In the genomic region with DNA sequence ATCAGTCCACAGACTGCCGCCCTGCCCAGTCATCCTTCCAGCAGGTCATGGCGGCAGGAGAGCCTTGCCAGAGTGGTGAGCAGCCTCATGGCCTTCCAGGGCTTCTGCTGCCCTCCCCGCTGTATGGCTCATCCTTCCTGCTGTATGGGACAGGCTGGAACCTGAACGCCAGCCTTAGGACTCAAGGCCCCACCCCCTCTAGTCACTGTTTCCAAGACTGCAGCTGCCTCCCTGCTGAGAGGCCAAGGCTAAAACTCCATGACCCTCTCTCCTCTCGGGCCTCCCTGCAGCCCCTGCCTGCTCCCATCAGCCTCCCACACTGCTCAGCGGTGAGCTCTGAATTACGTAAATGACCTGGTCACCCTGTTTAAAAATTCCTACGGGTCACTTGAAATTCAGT, we compare ENCODE assay signal across 20 cellular contexts.
DNase-seq lines count a peak whose midpoint lies in the region; FAIRE-seq and TF ChIP-seq lines count a peak whose summit lies in the region.
"Had no signal": no experiment of that assay in that cellular context is flagged by ENCODE, and none has a peak within 500 bp of the region (broad histone marks: within the 10 kb centered on the region; RNA-seq: fewer than 3 reads in every experiment).

No MANE protein-coding gene starts in this region.

- no peak overlapping the region for H2AFZ ChIP-seq in H1 (ENCODE audit: low read length)
- peak overlapping the region; percentile 49 for H2AFZ ChIP-seq in keratinocyte (ENCODE audit: control insufficient read depth, low read length)

- H3K23ac ChIP-seq in H1 (ENCODE audit: insufficient read length): no peak overlapping the region

- no peaks in the 10 kb centered on the region for H3K36me3 ChIP-seq in breast epithelium
- no peaks in the 10 kb centered on the region for H3K36me3 ChIP-seq in H1 (ENCODE audit: control insufficient read depth in 2 of 4, insufficient read depth in 4 of 4, low read length in 3 of 4)
- H3K36me3 ChIP-seq in keratinocyte (ENCODE audit: control insufficient read depth in 2 of 2, extremely low read depth in 1 of 2, insufficient read depth in 2 of 2, low read length in 2 of 2): no peaks in the 10 kb centered on the region
- H3K36me3 ChIP-seq in BE2C: no peaks in the 10 kb centered on the region

- dilution Hi-C loops in keratinocyte (cut with MboI; ENCODE audit: extremely low pct_ligation_motif_present, low sequenced_read_pairs): no loop called here

- H3K27ac Mint-ChIP-seq in MCF 10A (ENCODE audit: low read depth, unreplicated experiment): no peak overlapping the region
- H3K27ac Mint-ChIP-seq: B cell; CD4-positive, alpha-beta T cell; IgD-negative memory B cell had no signal

- H3K4me2 ChIP-seq in H1 (ENCODE audit: insufficient read depth in 1 of 2, low read depth in 2 of 2, low read length in 2 of 2) (no peak overlapping the region), keratinocyte (ENCODE audit: control insufficient read depth, extremely low read depth, insufficient read depth, low read depth, low read length) (peak overlapping the region; percentile 29)

- H3K4me1 ChIP-seq in breast epithelium (no peaks in the 10 kb centered on the region), H1 (replicated peaks in 1 of 4; ENCODE audit: control insufficient read depth in 3 of 4, insufficient read depth in 4 of 4, low read length in 3 of 4) (peaks cover 0 to 3% (median 0%) of the 10 kb centered on the region in 4 experiments; a peak in 1 of 7 replicates), keratinocyte (ENCODE audit: control insufficient read depth, extremely low read depth, insufficient read depth, low read length) (peaks cover 42% of the 10 kb centered on the region), BE2C (peaks cover 15% of the 10 kb centered on the region)

- peaks cover 0 to 2% of the 10 kb centered on the region in 2 donors for H3K27me3 ChIP-seq in breast epithelium
- no peaks in the 10 kb centered on the region for H3K27me3 ChIP-seq in H1 (replicated peaks in 1 of 4; ENCODE audit: control insufficient read depth in 3 of 4, extremely low read depth in 1 of 4, insufficient read depth in 3 of 4, low read length in 3 of 4)
- peaks cover 2% of the 10 kb centered on the region for H3K27me3 ChIP-seq in keratinocyte (ENCODE audit: control insufficient read depth, extremely low read depth, insufficient read depth, low read length)
- no peaks in the 10 kb centered on the region for H3K27me3 ChIP-seq in BE2C

- no peak overlapping the region for H3K4ac ChIP-seq in H1 (replicated peaks; ENCODE audit: insufficient read length, low read depth, low read length)

- H2BK15ac ChIP-seq in H1 (ENCODE audit: low read length): no peak overlapping the region

- no peak overlapping the region for H2BK5ac ChIP-seq in H1 (ENCODE audit: low read depth, low read length)

- no peak for TF ChIP-seq EP300 in H1 (IDR thresholded peaks at IDR 0.05; ENCODE audit: borderline replicate concordance in 1 of 2, low read depth in 2 of 2, low read length in 2 of 2)

- peaks cover 30% of the 10 kb centered on the region for H3K4me1 Mint-ChIP-seq in MCF 10A (ENCODE audit: insufficient read depth, unreplicated experiment)
- H3K4me1 Mint-ChIP-seq: B cell, IgD-negative memory B cell had no signal

- no peak overlapping the region for H4K91ac ChIP-seq in H1 (replicated peaks; ENCODE audit: insufficient read length, low read length)

- H3K4me3 ChIP-seq in breast epithelium (no peak overlapping the region), H1 (ENCODE audit: extremely low read depth in 1 of 4, insufficient read depth in 2 of 4, low read depth in 3 of 4, low read length in 4 of 4) (no peak overlapping the region), keratinocyte (ENCODE audit: control insufficient read depth in 2 of 3, extremely low read depth in 1 of 3, insufficient read depth in 2 of 3, low read depth in 1 of 3, low read length in 3 of 3) (no peak overlapping the region), BE2C (ENCODE audit: low read depth, low read length) (no peak overlapping the region)

- TF ChIP-seq POLR2A in breast epithelium (IDR thresholded peaks at IDR 0.05) (no peak), H1 (IDR thresholded peaks at IDR 0.05; ENCODE audit: control extremely low read depth in 1 of 2, low read depth in 2 of 2, low read length in 2 of 2) (no peak)

- H2BK20ac ChIP-seq in H1 (ENCODE audit: low read length): no peak overlapping the region

- H3K56ac ChIP-seq in H1 (replicated peaks; ENCODE audit: insufficient read length, low read depth, low read length): no peak overlapping the region

- no peaks in the 10 kb centered on the region for H4K20me1 ChIP-seq in H1 (replicated peaks in 1 of 2; ENCODE audit: control insufficient read depth in 1 of 2, insufficient read depth in 2 of 2, low read length in 2 of 2)
- H4K20me1 ChIP-seq in keratinocyte (ENCODE audit: control insufficient read depth, extremely low read depth, insufficient read depth, low read length): peaks cover 2% of the 10 kb centered on the region

- H3K9ac ChIP-seq in H1 (replicated peaks in 1 of 4; ENCODE audit: extremely low read depth in 1 of 4, low read depth in 3 of 4, low read length in 3 of 4) (no peak overlapping the region), keratinocyte (ENCODE audit: control insufficient read depth, extremely low read depth, insufficient read depth, low read length) (no peak overlapping the region)

- peaks cover 2% of the 10 kb centered on the region; the same call in 1 of the 2 replicates for H3K23me2 ChIP-seq in H1 (ENCODE audit: low read depth, low read length)

- no peak overlapping the region for H3K4me3 Mint-ChIP-seq in MCF 10A (ENCODE audit: unreplicated experiment)
- H3K4me3 Mint-ChIP-seq: B cell; CD4-positive, alpha-beta T cell; IgD-negative memory B cell had no signal

- H3K36me3 Mint-ChIP-seq in MCF 10A (ENCODE audit: insufficient read depth, unreplicated experiment): peaks cover 11% of the 10 kb centered on the region
- H3K36me3 Mint-ChIP-seq: IgD-negative memory B cell had no signal

- H2BK120ac ChIP-seq in H1 (replicated peaks; ENCODE audit: low read depth, low read length): no peak overlapping the region

- H3K79me2 ChIP-seq in H1 (ENCODE audit: control insufficient read depth in 1 of 2, insufficient read depth in 2 of 2, low read length in 2 of 2): no peaks in the 10 kb centered on the region
- no peaks in the 10 kb centered on the region for H3K79me2 ChIP-seq in keratinocyte (ENCODE audit: control insufficient read depth, insufficient read depth, low read length)

- no peak for TF ChIP-seq CTCF in MCF 10A (IDR thresholded peaks at IDR 0.05; ENCODE audit: unreplicated experiment)
- no peak for TF ChIP-seq CTCF in breast epithelium (IDR thresholded peaks at IDR 0.05)
- TF ChIP-seq CTCF in H1 (IDR thresholded peaks at IDR 0.05; ENCODE audit: control extremely low read depth in 1 of 3, insufficient read depth in 1 of 3, low read depth in 1 of 3, low read length in 3 of 3): no peak
- TF ChIP-seq CTCF in keratinocyte (optimal IDR thresholded peaks at IDR 0.05 in 1 of 3, IDR thresholded peaks at IDR 0.05 in 1 of 3, conservative IDR thresholded peaks at IDR 0.05 in 1 of 3; ENCODE audit: extremely low read depth in 1 of 3, insufficient read depth in 2 of 3, low read length in 3 of 3): no peak
- no peak for TF ChIP-seq CTCF in BE2C (IDR thresholded peaks at IDR 0.05; ENCODE audit: low read depth, low read length)

- no peak overlapping the region for H4K5ac ChIP-seq in H1 (ENCODE audit: insufficient read length, low read depth, low read length)

- no peak for TF ChIP-seq RAD21 in H1 (IDR thresholded peaks at IDR 0.05 in 1 of 2, conservative IDR thresholded peaks at IDR 0.05 in 1 of 2; ENCODE audit: low read depth in 2 of 2, low read length in 2 of 2)

- H2BK12ac ChIP-seq in H1 (ENCODE audit: low read depth, low read length): no peak overlapping the region

- H2AK5ac ChIP-seq in H1 (ENCODE audit: low read depth, low read length): no peak overlapping the region

- no peaks in the 10 kb centered on the region for H3K79me1 ChIP-seq in H1 (ENCODE audit: low read depth, low read length)

- H3K9me3 ChIP-seq in breast epithelium (no peaks in the 10 kb centered on the region), H1 (ENCODE audit: insufficient read depth in 2 of 2, low read depth in 1 of 2, low read length in 1 of 2) (no peaks in the 10 kb centered on the region), keratinocyte (ENCODE audit: control insufficient read depth, low read depth, low read length) (no peaks in the 10 kb centered on the region), BE2C (no peaks in the 10 kb centered on the region)

- H3K14ac ChIP-seq in H1 (ENCODE audit: insufficient read length): no peak overlapping the region

- POLR2A ChIA-PET in MCF 10A (lab: Yijun Ruan, JAX): interaction anchor here (0.7 to 0.8 kb wide), 3 partner anchors 43 to 228 kb away, joined by 3 read pairs; partner anchors contain the start of gene AGTPBP1
- POLR2A ChIA-PET in H1 (lab: Charles Lee; ENCODE audit: partially characterized antibody): no interaction called here

- H3K27me3 Mint-ChIP-seq in MCF 10A (ENCODE audit: insufficient read depth, unreplicated experiment): peaks cover 11% of the 10 kb centered on the region

- H4K8ac ChIP-seq in H1 (ENCODE audit: extremely low read depth, insufficient read depth, low read length): no peak overlapping the region

- 0 out of 2 replicates have a peak overlapping the region, but pooled peaks have one; percentile 11 for H3K18ac ChIP-seq in H1 (ENCODE audit: extremely low read depth, low read length)

- DNase-seq in MCF 10A (ENCODE audit: unreplicated experiment) (peak; percentile 92), breast epithelium (ENCODE audit: low spot score in 2 of 2) (no peak), H1 (ENCODE audit: low read depth in 1 of 2, low spot score in 2 of 2) (no peak), keratinocyte (ENCODE audit: low read depth, low spot score) (peak; percentile 76), LoVo (ENCODE audit: low spot score) (no peak), BE2C (no peak), T1000 (lab: John Stamatoyannopoulos, UW) (no peak), germinal center (ENCODE audit: low spot score) (no peak)
- DNase-seq: CD4-positive, alpha-beta T cell; Kasumi-1; MV-4-11; NCI-H1417; NCI-H2029; NCI-H2171 treated with DMSO at 0.1 percent for 48 hours; NCI-H446 treated with DMSO at 0.1 percent for 48 hours; SW 1271 had no signal

- 83% methylated on average over 8 of the region's 8 CpGs; no CpG with 5 or more reads in 1 of the 2 experiments for WGBS in H1 (ENCODE audit: extremely low coverage in 1 of 2, insufficient coverage in 1 of 2, insufficient read length in 1 of 2, insufficient replicate concordance in 2 of 2, low coverage in 1 of 2, low lambda C conversion rate in 2 of 2, missing lambda C conversion rate in 1 of 2), 2 experiments

- no peak for FAIRE-seq in H1 (lab: Jason Lieb, UNC)
- no peak for FAIRE-seq in keratinocyte (lab: Jason Lieb, UNC)
- FAIRE-seq: HTR-8/SVneo had no signal

- BruUV-seq in MCF 10A (replicated peaks; lab: Mats Ljungman, UMichigan): no TSS peak

- CTCF ChIA-PET in MCF 10A (lab: Yijun Ruan, JAX): no interaction called here
- CTCF ChIA-PET in H1 (lab: Charles Lee; ENCODE audit: partially characterized antibody): interaction anchor here (1.0 kb wide), 1 partner anchor 96 kb away, joined by 4 read pairs; no protein-coding TSS in a partner anchor

- intact Hi-C loops in MCF 10A (cut with micrococcal nuclease): loop anchor here (10.0 kb wide), 1 partner anchor 399 kb away; no protein-coding TSS in a partner anchor
- intact Hi-C loops in breast epithelium (cut with DNase I; ENCODE audit: low total_unique reads): no loop called here

- no peak overlapping the region for H3K27ac ChIP-seq in breast epithelium
- H3K27ac ChIP-seq in H1 (ENCODE audit: low read depth, low read length): no peak overlapping the region
- peak overlapping the region; percentile 45 for H3K27ac ChIP-seq in keratinocyte (ENCODE audit: control insufficient read depth, insufficient read depth, low read length)
- H3K27ac ChIP-seq: 22Rv1 had no signal

- H3K9me1 ChIP-seq in keratinocyte (ENCODE audit: control insufficient read depth, extremely low read depth, insufficient read depth, low read length): no peaks in the 10 kb centered on the region

- no peaks in the 10 kb centered on the region for H3K9me3 Mint-ChIP-seq in MCF 10A (ENCODE audit: unreplicated experiment)
- H3K9me3 Mint-ChIP-seq: CD4-positive, alpha-beta T cell had no signal

Comparison
In these comparisons a context has a peak if more than half of its experiments do, and no peak if none do; other contexts are left out.
1. DNase-seq: peak in MCF 10A (single experiment) and keratinocyte (single experiment); none in breast epithelium (0 of 2), H1 (0 of 2), LoVo (single experiment), BE2C (single experiment), T1000 (single experiment) and germinal center (single experiment).